ENCODE assay signal across 22 cellular contexts in genomic region chr1:7561936-7562728, GRCh38.
"Had no signal": no experiment of that assay in that cellular context is flagged by ENCODE, and none has a peak within 500 bp of the region (broad histone marks: within the 10 kb centered on the region; RNA-seq: fewer than 3 reads in every experiment).

No MANE protein-coding gene starts in this region.

- H3K4me2 ChIP-seq: smooth muscle cell had no signal

- H3K9me3 ChIP-seq: ascending aorta, heart left ventricle, left lung, tibial nerve had no signal

- H3K27me3 ChIP-seq: ascending aorta, cardiac muscle cell, dorsolateral prefrontal cortex, heart left ventricle, left lung, tibial nerve had no signal

- H3K27ac ChIP-seq: ascending aorta, cardiac muscle cell, coronary artery, dorsolateral prefrontal cortex, heart left ventricle, left lung, tibial nerve had no signal

- H3K36me3 ChIP-seq: ascending aorta, cardiac muscle cell, heart left ventricle, left lung, tibial nerve had no signal

- H3K4me1 ChIP-seq: left lung had no signal

- DNase-seq: activated CD4-positive, alpha-beta T cell treated with anti-CD3 and anti-CD28 coated beads, Interleukin-2, amount 50 U/mL, for 4 hours; activated CD4-positive, CD25-positive, alpha-beta regulatory T cell; activated CD8-positive, alpha-beta memory T cell treated with anti-CD3 and anti-CD28 coated beads for 24 hours; activated gamma-delta T cell; activated naive CD4-positive, alpha-beta T cell treated with anti-CD3 and anti-CD28 coated beads, Interleukin-2, amount 10 ng/mL, durations not matched to agents 7 days and 5 days; activated naive CD8-positive, alpha-beta T cell treated with anti-CD3 and anti-CD28 coated beads, Interleukin-2, amount 10 ng/mL, durations not matched to agents 7 days and 5 days; cerebellar nuclear complex; dorsolateral prefrontal cortex; effector memory CD8-positive, alpha-beta T cell; hypothalamus; immature natural killer cell; naive thymus-derived CD4-positive, alpha-beta T cell; occipital lobe; stimulated activated naive CD4-positive, alpha-beta T cell treated with Interleukin-2 at 50 U/mL for 16 hours; T-helper 1 cell had no signal

- H3K4me3 ChIP-seq: ascending aorta, cardiac muscle cell, coronary artery, dorsolateral prefrontal cortex, heart left ventricle, left lung, smooth muscle cell, tibial nerve had no signal
